In genomic region chr5:61332891-61333350, GRCh38 we compare ENCODE assay signal across 8 cellular contexts. TPM values are rescaled to one million over a fixed set of nuclear protein-coding genes. Genes with fewer than 3 reads are reported as not detected.
A peak's percentile ranks its signal among the peaks of the same experiment; 100 is the strongest.
DNase-seq lines count a peak whose midpoint lies in the region; ATAC-seq, FAIRE-seq and TF ChIP-seq lines count a peak whose summit lies in the region.

No MANE protein-coding gene starts in this region.

- peaks cover 47% of the 10 kb centered on the region for H3K4me1 Mint-ChIP-seq in T-helper 17 cell

- H3K9ac ChIP-seq in kidney (ENCODE audit: low read length in 2 of 2) = peak overlapping the region; percentile 41 to 44

- H3K4me3 Mint-ChIP-seq in T-helper 17 cell = peak overlapping the region; percentile 94

- H3K27me3 Mint-ChIP-seq in T-helper 17 cell = peaks cover 18% of the 10 kb centered on the region

- FAIRE-seq in kidney (lab: Jason Lieb, UNC) = no peak

- H3K4me1 ChIP-seq in kidney (ENCODE audit: control insufficient read depth in 1 of 2, insufficient read depth in 1 of 2, low read depth in 1 of 2, low read length in 2 of 2) = peaks cover 3 to 9% of the 10 kb centered on the region in 2 donors

- H3K9me3 ChIP-seq in T-helper 17 cell (ENCODE audit: control insufficient read depth, low read length, poor library complexity, severe bottlenecking) = no peaks in the 10 kb centered on the region
- no peaks in the 10 kb centered on the region for H3K9me3 ChIP-seq in kidney (ENCODE audit: control insufficient read depth in 1 of 2, low read length in 2 of 2)

- peak overlapping the region; percentile 78 for H3K27ac ChIP-seq in caudate nucleus (ENCODE audit: low read depth, low read length)
- peak overlapping the region; percentile 67 to 79 for H3K27ac ChIP-seq in kidney (ENCODE audit: low read depth in 2 of 2, low read length in 2 of 2)

- TF ChIP-seq CTCF in kidney (IDR thresholded peaks at IDR 0.05; ENCODE audit: borderline replicate concordance, extremely low read depth, insufficient read depth) = no peak

- peak; percentile 52 for DNase-seq in NK-92 treated with Interleukin-12 subunit alpha and Interleukin-12 subunit beta, amount 100 ng/mL, for 24 hours (lab: John Stamatoyannopoulos, UW)
- DNase-seq in NK-92 (lab: John Stamatoyannopoulos, UW; ENCODE audit: unreplicated experiment) = no peak
- peak; percentile 10 to 26 (median 22) for DNase-seq in T-helper 17 cell
- peak in 20 of 61 donors; percentile 8 to 74 (median 42) for DNase-seq in caudate nucleus (lab: John Stamatoyannopoulos, UW)
- peak; percentile 91 for DNase-seq in kidney
- peak; percentile 26 for DNase-seq in stimulated activated CD4-positive, alpha-beta T cell treated with anti-CD3 and anti-CD28 coated beads, Interleukin-1b, Interleukin-23, amount 100 ng/mL, for 48 hours
- DNase-seq in amniotic stem cell (lab: John Stamatoyannopoulos, UW) = no peak

- no peak overlapping the region for H3K27ac Mint-ChIP-seq in T-helper 17 cell

- H3K36me3 ChIP-seq in kidney (ENCODE audit: control insufficient read depth in 1 of 2, insufficient read depth in 2 of 2, low read length in 2 of 2) = no peaks in the 10 kb centered on the region

- peaks cover 9% of the 10 kb centered on the region for H3K36me3 Mint-ChIP-seq in T-helper 17 cell (ENCODE audit: low read depth)

- peak overlapping the region; percentile 40 to 66 for H3K4me3 ChIP-seq in kidney (ENCODE audit: low read length in 2 of 2)

- ATAC-seq in T-helper 17 cell = no peak
- no peak for ATAC-seq in GM19463 (IDR thresholded peaks at IDR 0.05; ENCODE audit: unreplicated experiment)

- intact Hi-C loops in kidney (cut with DNase I) = no loop called here

RNA-seq across cellular contexts. Expression of gene ZSWIM6, which starts 0.9 kb away (rescaled TPM):
- total RNA-seq in T-helper 17 cell = 1 to 10 TPM; 6.5 to 8.7 TPM
- total RNA-seq in kidney = 20.3 TPM
- 2.9 TPM for polyA plus RNA-seq in kidney (ENCODE audit: insufficient read depth, low read depth, low replicate concordance)

Comparison
In these comparisons a context has a peak if more than half of its experiments do, and no peak if none do; other contexts are left out.
1. DNase-seq: peak in NK-92 treated with Interleukin-12 subunit alpha and Interleukin-12 subunit beta, amount 100 ng/mL, for 24 hours (single experiment), T-helper 17 cell (3 of 3), kidney (single experiment) and stimulated activated CD4-positive, alpha-beta T cell treated with anti-CD3 and anti-CD28 coated beads, Interleukin-1b, Interleukin-23, amount 100 ng/mL, for 48 hours (single experiment); none in NK-92 (single experiment) and amniotic stem cell (single experiment).